ENCODE assay signal across 8 cellular contexts in the genomic region with DNA sequence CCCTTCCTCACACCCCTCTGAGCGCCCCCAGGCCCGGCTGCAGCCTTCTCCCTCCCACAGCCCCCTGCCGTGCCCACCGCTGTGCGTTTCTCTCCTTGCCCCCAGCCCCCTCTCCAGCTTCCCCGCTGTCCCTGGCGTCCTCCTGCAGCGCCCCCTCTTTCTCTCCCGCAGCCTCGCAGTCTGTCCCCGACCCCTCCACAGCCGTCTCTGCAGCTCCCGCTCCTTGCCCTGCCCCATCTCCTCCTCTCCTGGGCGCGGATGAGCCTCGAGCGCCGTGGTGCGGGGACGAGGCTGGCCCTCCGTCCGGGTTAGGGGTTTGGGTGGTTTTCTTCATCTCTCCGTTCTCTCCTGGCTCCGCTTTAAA. TPM values are rescaled to one million over a fixed set of nuclear protein-coding genes. Genes with fewer than 3 reads are reported as not detected.
A peak's percentile ranks its signal among the peaks of the same experiment; 100 is the strongest.
DNase-seq lines count a peak whose midpoint lies in the region; ATAC-seq and TF ChIP-seq lines count a peak whose summit lies in the region.

No MANE protein-coding gene starts in this region.

- H3K9ac ChIP-seq in PC-3 (ENCODE audit: low read length) (peak overlapping the region; percentile 88), endocrine pancreas (ENCODE audit: control insufficient read depth, insufficient read depth, low read length) (peak overlapping the region; percentile 62)

- peaks cover 26% of the 10 kb centered on the region for H3K4me1 ChIP-seq in PC-3 (ENCODE audit: insufficient read depth, low read length)
- H3K4me1 ChIP-seq in endocrine pancreas (ENCODE audit: control insufficient read depth, insufficient read depth, low read length): no peaks in the 10 kb centered on the region
- peaks cover 9% of the 10 kb centered on the region for H3K4me1 ChIP-seq in ovary (ENCODE audit: insufficient read depth)

- ATAC-seq in PC-3 (no peak), GM21737 (IDR thresholded peaks at IDR 0.05; ENCODE audit: unreplicated experiment) (no peak), HG02623 (IDR thresholded peaks at IDR 0.05; ENCODE audit: unreplicated experiment) (no peak)

- H3K4me2 ChIP-seq in PC-3 (ENCODE audit: low read length): peak overlapping the region; percentile 97

- no peaks in the 10 kb centered on the region for H3K27me3 ChIP-seq in PC-3 (ENCODE audit: low read length)
- H3K27me3 ChIP-seq in endocrine pancreas (ENCODE audit: control insufficient read depth, insufficient read depth, low read length): no peaks in the 10 kb centered on the region
- H3K27me3 ChIP-seq in ovary: no peaks in the 10 kb centered on the region

- no peaks in the 10 kb centered on the region for H3K9me2 ChIP-seq in PC-3 (replicated peaks; ENCODE audit: low read length)

- CTCF ChIA-PET in activated CD4-positive, alpha-beta T cell treated with anti-CD3 and anti-CD28 coated beads, Interleukin-2, amount 10 ng/mL, durations not matched to agents 7 days and 5 days (lab: Charles Lee): interaction anchor here (0.9 kb wide), 1 partner anchor 13 kb away, joined by 3 read pairs; no protein-coding TSS in a partner anchor
- CTCF ChIA-PET in PC-3 (lab: Charles Lee): no interaction called here

- H3K36me3 Mint-ChIP-seq in activated CD4-positive, alpha-beta T cell treated with anti-CD3 and anti-CD28 coated beads, Interleukin-2, amount 10 ng/mL, durations not matched to agents 7 days and 5 days (ENCODE audit: low read depth): peaks cover 2% of the 10 kb centered on the region

- H3K9me3 ChIP-seq in PC-3 (ENCODE audit: low read length) (no peaks in the 10 kb centered on the region), endocrine pancreas (ENCODE audit: control insufficient read depth, low read length) (no peaks in the 10 kb centered on the region), ovary (no peaks in the 10 kb centered on the region)

- peaks cover 11% of the 10 kb centered on the region for H3K79me2 ChIP-seq in PC-3 (ENCODE audit: low read length)

- H3K9me3 Mint-ChIP-seq in activated CD4-positive, alpha-beta T cell treated with anti-CD3 and anti-CD28 coated beads, Interleukin-2, amount 10 ng/mL, durations not matched to agents 7 days and 5 days: no peaks in the 10 kb centered on the region

- H3K36me3 ChIP-seq in PC-3 (ENCODE audit: low read depth, low read length) (no peaks in the 10 kb centered on the region), endocrine pancreas (ENCODE audit: control insufficient read depth, insufficient read depth, low read length) (peaks cover 4% of the 10 kb centered on the region), ovary (no peaks in the 10 kb centered on the region)

- H3K4me3 ChIP-seq in PC-3 (ENCODE audit: low read length) (peak overlapping the region; percentile 80), endocrine pancreas (ENCODE audit: control insufficient read depth, insufficient read depth, low read length) (no peak overlapping the region), ovary (peak overlapping the region; percentile 93)

- H4K20me1 ChIP-seq in PC-3 (ENCODE audit: low read length): no peaks in the 10 kb centered on the region

- intact Hi-C loops in PC-3 (cut with micrococcal nuclease) (no loop called here), ovary (cut with DNase I) (loop anchor here in 1 of 4 donors (5.0 kb wide), 1 partner anchor 42 kb away; a partner anchor contains a TSS)

- TF ChIP-seq CTCF in PC-3 (conservative IDR thresholded peaks at IDR 0.05; ENCODE audit: low read depth, low read length): peak; percentile 44
- TF ChIP-seq CTCF in ovary (IDR thresholded peaks at IDR 0.05): no peak

- WGBS in ovary, 3 donors: 1 to 3% (median 2%) methylated on average over 24 of the region's 24 CpGs

- POLR2A ChIA-PET in activated CD4-positive, alpha-beta T cell treated with anti-CD3 and anti-CD28 coated beads, Interleukin-2, amount 10 ng/mL, durations not matched to agents 7 days and 5 days (lab: Charles Lee): interaction anchor here (0.6 kb wide), 1 partner anchor 35 kb away, joined by 4 read pairs; no protein-coding TSS in a partner anchor
- POLR2A ChIA-PET in PC-3 (lab: Charles Lee; ENCODE audit: unreplicated experiment): no interaction called here

- BruUV-seq in PC-3 (replicated peaks; lab: Mats Ljungman, UMichigan): no TSS peak

- DNase-seq in activated CD4-positive, alpha-beta T cell treated with anti-CD3 and anti-CD28 coated beads, Interleukin-2, amount 10 ng/mL, durations not matched to agents 7 days and 5 days: peak; percentile 42
- DNase-seq in activated CD4-positive, alpha-beta T cell treated with anti-CD3 and anti-CD28 coated beads for 1 hour: no peak
- DNase-seq in PC-3: no peak
- DNase-seq in ovary: peak in 2 of 5 donors; percentile 35 to 54
- DNase-seq in DMS153 treated with DMSO at 0.1 percent for 48 hours (lab: John Stamatoyannopoulos, UW; ENCODE audit: unreplicated experiment): no peak

- H3K4me1 Mint-ChIP-seq in activated CD4-positive, alpha-beta T cell treated with anti-CD3 and anti-CD28 coated beads, Interleukin-2, amount 10 ng/mL, durations not matched to agents 7 days and 5 days: peaks cover 22% of the 10 kb centered on the region

- H3K27ac Mint-ChIP-seq in activated CD4-positive, alpha-beta T cell treated with anti-CD3 and anti-CD28 coated beads, Interleukin-2, amount 10 ng/mL, durations not matched to agents 7 days and 5 days: peak overlapping the region; percentile 90

- H2AFZ ChIP-seq in PC-3 (ENCODE audit: low read length): no peak overlapping the region; the same call in 1 of the 2 replicates

- H3K27ac ChIP-seq in PC-3 (ENCODE audit: low read length): peak overlapping the region; percentile 38
- H3K27ac ChIP-seq in ovary: peak overlapping the region in 1 of 2 donors; percentile 70

- H3F3A ChIP-seq in PC-3 (ENCODE audit: low read length, unreplicated experiment): no peaks in the 10 kb centered on the region

- no peak for TF ChIP-seq EP300 in ovary (IDR thresholded peaks at IDR 0.05)

- H3K4me3 Mint-ChIP-seq in activated CD4-positive, alpha-beta T cell treated with anti-CD3 and anti-CD28 coated beads, Interleukin-2, amount 10 ng/mL, durations not matched to agents 7 days and 5 days: peak overlapping the region; percentile 86

- peaks cover 10% of the 10 kb centered on the region for H3K27me3 Mint-ChIP-seq in activated CD4-positive, alpha-beta T cell treated with anti-CD3 and anti-CD28 coated beads, Interleukin-2, amount 10 ng/mL, durations not matched to agents 7 days and 5 days

- no peak for TF ChIP-seq POLR2A in ovary (IDR thresholded peaks at IDR 0.05)

RNA-seq across cellular contexts. Expression of a gene that starts 1.1 kb away (rescaled TPM):
- 10 to 100 TPM; 21.7 to 28.3 TPM for total RNA-seq in activated CD4-positive, alpha-beta T cell treated with anti-CD3 and anti-CD28 coated beads, Interleukin-2, amount 10 ng/mL, durations not matched to agents 7 days and 5 days
- 21.9 and 36.6 TPM in 2 replicates for total RNA-seq in PC-3 (2014; rRNA removed)
- total RNA-seq in ovary: 10 to 100 TPM in 6 of 7 donors, 1 to 10 TPM in 1; 8.1 to 26.2 (median 12.6) TPM
- 10 to 100 TPM in 1 of 2 donors, under 1 TPM in 1; 0.37 to 11.9 TPM for polyA plus RNA-seq in ovary

RNA-seq across cellular contexts. Expression of a gene that starts 13.8 kb away (rescaled TPM):
- total RNA-seq in activated CD4-positive, alpha-beta T cell treated with anti-CD3 and anti-CD28 coated beads, Interleukin-2, amount 10 ng/mL, durations not matched to agents 7 days and 5 days: not detected
- total RNA-seq in PC-3 (2014; rRNA removed): 0.80 and 2.4 TPM in 2 replicates
- 1 to 10 TPM in 1 of 7 donors, under 1 TPM in 5, not detected in 1; 0.20 to 1.5 (median 0.46) TPM for total RNA-seq in ovary
- under 1 TPM in 1 of 2 donors, not detected in 1; 0.10 TPM for polyA plus RNA-seq in ovary

RNA-seq across cellular contexts. Expression of a gene that starts 15.6 kb away (rescaled TPM):
- total RNA-seq in activated CD4-positive, alpha-beta T cell treated with anti-CD3 and anti-CD28 coated beads, Interleukin-2, amount 10 ng/mL, durations not matched to agents 7 days and 5 days: under 1 TPM in 1 of 2 experiments, not detected in 1; 0.79 TPM
- total RNA-seq in PC-3 (2014; rRNA removed) (not detected in 2 replicates), ovary (1 to 10 TPM in 3 of 7 donors, under 1 TPM in 4; 0.36 to 3.9 (median 0.79) TPM)
- under 1 TPM; 0.55 to 0.73 TPM for polyA plus RNA-seq in ovary

RNA-seq across cellular contexts. Expression of a gene that starts 22.3 kb away (rescaled TPM):
- total RNA-seq in activated CD4-positive, alpha-beta T cell treated with anti-CD3 and anti-CD28 coated beads, Interleukin-2, amount 10 ng/mL, durations not matched to agents 7 days and 5 days: not detected
- not detected in 2 replicates for total RNA-seq in PC-3 (2014; rRNA removed)
- not detected for total RNA-seq in ovary
- not detected for polyA plus RNA-seq in ovary

RNA-seq across cellular contexts. Expression of a gene that starts 29.5 kb away (rescaled TPM):
- total RNA-seq in activated CD4-positive, alpha-beta T cell treated with anti-CD3 and anti-CD28 coated beads, Interleukin-2, amount 10 ng/mL, durations not matched to agents 7 days and 5 days: under 1 TPM; 0.27 TPM
- total RNA-seq in PC-3 (2014; rRNA removed): 7.5 and 10.7 TPM in 2 replicates
- 1 to 10 TPM in 1 of 7 donors, under 1 TPM in 1, not detected in 5; 0.11 to 1.3 TPM for total RNA-seq in ovary
- polyA plus RNA-seq in ovary: under 1 TPM in 1 of 2 donors, not detected in 1; 0.08 TPM
